In the genomic region with DNA sequence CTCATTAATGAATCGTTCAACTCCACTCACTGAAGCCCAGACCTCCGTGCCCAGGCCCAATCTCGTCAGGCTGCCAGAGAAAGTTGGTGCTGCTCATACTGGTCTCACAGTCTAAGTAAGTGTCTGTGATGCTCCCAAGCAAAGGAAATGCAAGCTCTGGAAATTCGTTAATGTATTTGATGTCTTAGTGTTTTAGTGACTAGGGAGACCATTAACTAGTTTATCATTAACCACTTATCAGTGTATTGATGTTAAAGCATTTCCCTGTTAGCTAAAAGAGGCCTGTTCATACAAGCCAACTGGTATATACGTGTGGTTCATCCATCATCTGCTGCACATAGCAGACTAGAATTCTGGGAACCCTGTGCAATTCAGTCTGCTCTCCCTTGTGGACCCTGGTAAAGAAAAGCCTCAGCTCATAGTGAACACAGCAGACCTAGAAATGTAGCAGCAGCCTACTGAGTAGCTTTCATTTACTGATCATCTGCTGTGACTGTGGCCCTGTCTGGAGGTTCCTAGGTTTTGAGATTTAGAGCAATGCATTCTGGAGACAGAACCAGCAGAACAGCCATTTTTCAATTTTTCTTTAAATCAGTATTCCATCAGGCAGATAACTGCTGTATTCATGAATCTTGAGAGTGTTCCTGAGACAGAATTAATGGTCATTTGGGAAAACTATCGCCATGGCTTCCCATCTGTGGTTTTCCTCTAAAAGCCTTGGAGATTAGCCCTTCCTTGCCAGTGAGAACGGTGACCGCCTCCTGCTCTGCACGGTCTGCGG, we compare ENCODE assay signal across 1 cellular context.
TF ChIP-seq lines count a peak whose summit lies in the region.

No MANE protein-coding gene starts in this region.

TF ChIP-seq in A549, 52 proteins besides CTCF, POLR2A, EP300 and RAD21 (continued from another document):
- TF ChIP-seq PBX3 (IDR thresholded peaks at IDR 0.05), result no peak
- no peak for TF ChIP-seq FOSB (CRISPR knock-in tag; IDR thresholded peaks at IDR 0.05)
- no peak for TF ChIP-seq BHLHE40 (IDR thresholded peaks at IDR 0.05; ENCODE audit: low read depth, low read length)
- no peak for TF ChIP-seq TFCP2L1 (CRISPR knock-in tag; IDR thresholded peaks at IDR 0.05)
- TF ChIP-seq SREBF2 (IDR thresholded peaks at IDR 0.05), result no peak
- no peak for TF ChIP-seq PHF8 (IDR thresholded peaks at IDR 0.05; ENCODE audit: borderline replicate concordance, low read depth)
- TF ChIP-seq ZNF302 (CRISPR knock-in tag; IDR thresholded peaks at IDR 0.05), result no peak
- no peak for TF ChIP-seq TP53 (CRISPR knock-in tag; IDR thresholded peaks at IDR 0.05)
- TF ChIP-seq CBX2 (IDR thresholded peaks at IDR 0.05; ENCODE audit: borderline replicate concordance, low read depth), result no peak
- TF ChIP-seq NFE2L2 (conservative IDR thresholded peaks at IDR 0.05; ENCODE audit: low read length), result no peak
- TF ChIP-seq GATA3 (IDR thresholded peaks at IDR 0.05; ENCODE audit: borderline replicate concordance), result no peak
- no peak for TF ChIP-seq POLR2AphosphoS2 (conservative IDR thresholded peaks at IDR 0.05; ENCODE audit: low read length)
